In genomic region chr4:10054571-10055041, GRCh38 we compare ENCODE assay signal across 22 cellular contexts. TPM values are rescaled to one million over a fixed set of nuclear protein-coding genes. Genes with fewer than 3 reads are reported as not detected.
A peak's percentile ranks its signal among the peaks of the same experiment; 100 is the strongest.
DNase-seq lines count a peak whose midpoint lies in the region; ATAC-seq and TF ChIP-seq lines count a peak whose summit lies in the region.
"Had no signal": no experiment of that assay in that cellular context is flagged by ENCODE, and none has a peak within 500 bp of the region (broad histone marks: within the 10 kb centered on the region; RNA-seq: fewer than 3 reads in every experiment).

No MANE protein-coding gene starts in this region.

- ATAC-seq in HG03139 (IDR thresholded peaks at IDR 0.05; ENCODE audit: unreplicated experiment) = no peak
- ATAC-seq: activated CD4-positive, alpha-beta T cell treated with anti-CD3 and anti-CD28 coated beads for 36 hours had no signal

- H3K4me3 ChIP-seq in MM.1S (ENCODE audit: low read length) = no peak overlapping the region
- H3K4me3 ChIP-seq: adrenal gland, hepatocyte, prostate gland, uterus had no signal

- H3K4me1 Mint-ChIP-seq in osteocyte (ENCODE audit: unreplicated experiment) = no peaks in the 10 kb centered on the region
- H3K4me1 Mint-ChIP-seq in activated CD4-positive, alpha-beta memory T cell treated with anti-CD3 and anti-CD28 coated beads for 36 hours (ENCODE audit: low read depth) = no peaks in the 10 kb centered on the region
- H3K4me1 Mint-ChIP-seq: activated CD4-positive, alpha-beta T cell treated with anti-CD3 and anti-CD28 coated beads for 36 hours; B cell had no signal

- H3K9me3 ChIP-seq in MM.1S (replicated peaks; ENCODE audit: insufficient read depth, low read length) = no peaks in the 10 kb centered on the region
- H3K9me3 ChIP-seq: adrenal gland, prostate gland, uterus had no signal

- no peaks in the 10 kb centered on the region for H3K27me3 ChIP-seq in MM.1S (replicated peaks; ENCODE audit: insufficient read depth, low read length)
- H3K27me3 ChIP-seq: adrenal gland, hepatocyte, uterus had no signal

- no peak overlapping the region for H3K4me3 Mint-ChIP-seq in osteocyte (ENCODE audit: unreplicated experiment)
- H3K4me3 Mint-ChIP-seq in activated CD4-positive, alpha-beta memory T cell treated with anti-CD3 and anti-CD28 coated beads for 36 hours = no peak overlapping the region
- H3K4me3 Mint-ChIP-seq: activated CD4-positive, alpha-beta T cell treated with anti-CD3 and anti-CD28 coated beads for 36 hours; B cell; central memory CD8-positive, alpha-beta T cell had no signal

- H3K4me2 ChIP-seq in MM.1S (ENCODE audit: low read depth, low read length) = no peak overlapping the region
- H3K4me2 ChIP-seq: hepatocyte had no signal

- no peak overlapping the region for H3K27ac ChIP-seq in MM.1S (ENCODE audit: low read length)
- H3K27ac ChIP-seq: hepatocyte, prostate gland, uterus had no signal

- no peaks in the 10 kb centered on the region for H3K9me3 Mint-ChIP-seq in osteocyte (ENCODE audit: unreplicated experiment)
- no peaks in the 10 kb centered on the region for H3K9me3 Mint-ChIP-seq in activated CD4-positive, alpha-beta memory T cell treated with anti-CD3 and anti-CD28 coated beads for 36 hours
- H3K9me3 Mint-ChIP-seq: central memory CD8-positive, alpha-beta T cell had no signal

- DNase-seq in NCI-H2171 treated with DMSO at 0.1 percent for 48 hours (lab: John Stamatoyannopoulos, UW) (peak; percentile 11), NCI-H2171 (lab: John Stamatoyannopoulos, UW) (no peak), SK-MEL-5 (ENCODE audit: low read depth, low spot score) (peak; percentile 65), foreskin melanocyte (peak; percentile 74), osteocyte (ENCODE audit: extremely low spot score, unreplicated experiment) (peak; percentile 19), MM.1S (no peak)
- no peak for DNase-seq in activated CD4-positive, alpha-beta memory T cell treated with anti-CD3 and anti-CD28 coated beads for 36 hours
- DNase-seq: activated CD4-positive, alpha-beta T cell treated with anti-CD3 and anti-CD28 coated beads for 36 hours; activated CD8-positive, alpha-beta memory T cell treated with anti-CD3 and anti-CD28 coated beads, Interleukin-2, amount 50 U/mL, for 4 hours; activated gamma-delta T cell; adrenal gland; effector CD8-positive, alpha-beta T cell; mesendoderm; NCI-H446; uterus had no signal

- H3F3A ChIP-seq in MM.1S (ENCODE audit: insufficient read depth, low read length) = no peaks in the 10 kb centered on the region

- H3K36me3 ChIP-seq in MM.1S (replicated peaks; ENCODE audit: insufficient read depth, low read length) = no peaks in the 10 kb centered on the region
- H3K36me3 ChIP-seq: adrenal gland, prostate gland, uterus had no signal

- no peaks in the 10 kb centered on the region for H4K20me1 ChIP-seq in MM.1S (ENCODE audit: insufficient read depth, low read length)

- no peaks in the 10 kb centered on the region for H3K27me3 Mint-ChIP-seq in osteocyte (ENCODE audit: unreplicated experiment)
- H3K27me3 Mint-ChIP-seq in activated CD4-positive, alpha-beta memory T cell treated with anti-CD3 and anti-CD28 coated beads for 36 hours = no peaks in the 10 kb centered on the region
- H3K27me3 Mint-ChIP-seq: activated CD4-positive, alpha-beta T cell treated with anti-CD3 and anti-CD28 coated beads for 36 hours; central memory CD8-positive, alpha-beta T cell had no signal

- in situ Hi-C loops in SK-MEL-5 (cut with HindIII; ENCODE audit: low pct_unique_long_range_greater_than_20kb, low sequenced_read_pairs) = no loop called here

- H3K27ac Mint-ChIP-seq in osteocyte (ENCODE audit: unreplicated experiment) = no peak overlapping the region
- H3K27ac Mint-ChIP-seq in activated CD4-positive, alpha-beta memory T cell treated with anti-CD3 and anti-CD28 coated beads for 36 hours = no peak overlapping the region
- H3K27ac Mint-ChIP-seq: activated CD4-positive, alpha-beta T cell treated with anti-CD3 and anti-CD28 coated beads for 36 hours; B cell had no signal

- H2AFZ ChIP-seq in MM.1S (ENCODE audit: low read length) = no peak overlapping the region
- H2AFZ ChIP-seq: hepatocyte had no signal

- no peaks in the 10 kb centered on the region for H3K4me1 ChIP-seq in MM.1S (ENCODE audit: low read length)
- H3K4me1 ChIP-seq: adrenal gland, prostate gland, uterus had no signal

- no peaks in the 10 kb centered on the region for H3K79me2 ChIP-seq in MM.1S (ENCODE audit: low read length)
- H3K79me2 ChIP-seq: hepatocyte had no signal

- H3K9ac ChIP-seq in MM.1S (ENCODE audit: low read length) = no peak overlapping the region

- H3K36me3 Mint-ChIP-seq in osteocyte (ENCODE audit: unreplicated experiment) = peaks cover 3% of the 10 kb centered on the region
- H3K36me3 Mint-ChIP-seq in activated CD4-positive, alpha-beta memory T cell treated with anti-CD3 and anti-CD28 coated beads for 36 hours = peaks cover 11% of the 10 kb centered on the region

- H3K9me2 ChIP-seq in MM.1S (replicated peaks; ENCODE audit: insufficient read depth, low read length) = no peaks in the 10 kb centered on the region

- no peak for TF ChIP-seq CTCF in osteocyte (IDR thresholded peaks at IDR 0.05)
- TF ChIP-seq CTCF in MM.1S (IDR thresholded peaks at IDR 0.05; ENCODE audit: low read length) = no peak

- POLR2A ChIA-PET in activated CD4-positive, alpha-beta memory T cell treated with anti-CD3 and anti-CD28 coated beads for 36 hours (lab: Charles Lee) = no interaction called here

- intact Hi-C loops in activated CD4-positive, alpha-beta memory T cell treated with anti-CD3 and anti-CD28 coated beads for 36 hours (cut with micrococcal nuclease) = no loop called here

- CTCF ChIA-PET in activated CD4-positive, alpha-beta memory T cell treated with anti-CD3 and anti-CD28 coated beads for 36 hours (lab: Charles Lee) = no interaction called here

RNA-seq across cellular contexts. Expression of gene SLC2A9, which starts 33.3 kb away (rescaled TPM):
- 0.24 TPM in 1 of 2 replicates, not detected in the other for total RNA-seq in SK-MEL-5 (2014; rRNA removed; shearing (Covaris generic))
- polyA plus RNA-seq in SK-MEL-5 (2015; cell fraction: cytosol; rRNA removed) = 0.25 and 0.42 TPM in 2 replicates
- 0.30 and 0.37 TPM in 2 replicates for polyA plus RNA-seq in SK-MEL-5 (2015; cell fraction: nucleus; rRNA removed)
- 0.31 and 0.43 TPM in 2 replicates for total RNA-seq in osteocyte
- under 1 TPM; 0.10 to 0.65 TPM for total RNA-seq in activated CD4-positive, alpha-beta memory T cell treated with anti-CD3 and anti-CD28 coated beads for 36 hours
- total RNA-seq: A172 had no signal
- polyA plus RNA-seq: neural cell had no signal

Comparison
In these comparisons a context has a peak if more than half of its experiments do, and no peak if none do; other contexts are left out.
1. DNase-seq: peak in NCI-H2171 treated with DMSO at 0.1 percent for 48 hours (single experiment), SK-MEL-5 (single experiment), foreskin melanocyte (single experiment) and osteocyte (single experiment); none in NCI-H2171 (single experiment), activated CD4-positive, alpha-beta memory T cell treated with anti-CD3 and anti-CD28 coated beads for 36 hours (single experiment) and MM.1S (single experiment).